ENCODE assay signal across 14 cellular contexts in the genomic region with DNA sequence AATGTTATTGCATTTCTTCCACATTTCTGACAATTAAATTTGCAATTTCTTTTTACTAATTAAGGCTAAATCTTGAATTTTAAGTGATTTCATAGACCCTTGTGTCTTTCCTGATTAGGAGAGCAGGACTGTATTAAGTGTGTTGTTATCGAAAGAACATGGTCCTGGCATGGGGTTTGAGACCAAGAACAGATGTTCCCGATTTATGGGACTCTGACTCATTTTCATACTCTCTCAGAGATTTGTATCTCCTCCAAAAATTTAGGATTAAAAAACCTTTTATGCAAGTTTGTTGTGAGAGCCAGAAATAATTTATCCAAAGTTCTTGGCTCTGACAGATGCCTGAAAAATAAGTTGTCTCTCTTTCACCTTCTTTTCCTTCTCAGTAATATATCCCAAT.
"Had no signal": no experiment of that assay in that cellular context is flagged by ENCODE, and none has a peak within 500 bp of the region (broad histone marks: within the 10 kb centered on the region; RNA-seq: fewer than 3 reads in every experiment).

No MANE protein-coding gene starts in this region.

- H3K4me1 ChIP-seq: body of pancreas, colonic mucosa, esophagus squamous epithelium, suprapubic skin had no signal

- H3K27ac ChIP-seq: body of pancreas, colonic mucosa, ovary, suprapubic skin had no signal

- DNase-seq: activated CD4-positive, alpha-beta memory T cell treated with anti-CD3 and anti-CD28 coated beads, Interleukin-2, amount 10 ng/mL, durations not matched to agents 7 days and 5 days; activated CD4-positive, alpha-beta T cell treated with anti-CD3 and anti-CD28 coated beads for 36 hours; activated effector memory CD4-positive, alpha-beta T cell treated with anti-CD3 and anti-CD28 coated beads, Interleukin-2, amount 50 U/mL, for 16 hours; activated T-cell treated with anti-CD3 and anti-CD28 coated beads, Interleukin-2, amount 50 U/mL, for 48 hours; body of pancreas; central memory CD4-positive, alpha-beta T cell; colonic mucosa; esophagus squamous epithelium; naive B cell; ovary; stimulated activated naive B cell treated with anti-CD40 and anti-IgM and Interleukin-4, amounts not matched to agents 10 μg/mL and 1 μg/mL and 100 μg/mL, for 72 hours; trophoblast cell had no signal

- H3K36me3 ChIP-seq: colonic mucosa, esophagus squamous epithelium, ovary, suprapubic skin had no signal

- H3K4me3 ChIP-seq: body of pancreas, colonic mucosa, esophagus squamous epithelium, ovary, suprapubic skin had no signal

- ATAC-seq: activated CD4-positive, alpha-beta T cell treated with anti-CD3 and anti-CD28 coated beads for 36 hours; body of pancreas; left lobe of liver; stimulated activated naive B cell treated with anti-CD40 and anti-IgM and Interleukin-4, amounts not matched to agents 10 μg/mL and 1 μg/mL and 100 μg/mL, for 72 hours had no signal

- H3K27me3 ChIP-seq: body of pancreas, colonic mucosa, esophagus squamous epithelium, ovary, suprapubic skin had no signal

- H3K9me3 ChIP-seq: body of pancreas, colonic mucosa, esophagus squamous epithelium, ovary, suprapubic skin had no signal
